Comparison of ENCODE assay signal across 1 cellular context in the genomic region with DNA sequence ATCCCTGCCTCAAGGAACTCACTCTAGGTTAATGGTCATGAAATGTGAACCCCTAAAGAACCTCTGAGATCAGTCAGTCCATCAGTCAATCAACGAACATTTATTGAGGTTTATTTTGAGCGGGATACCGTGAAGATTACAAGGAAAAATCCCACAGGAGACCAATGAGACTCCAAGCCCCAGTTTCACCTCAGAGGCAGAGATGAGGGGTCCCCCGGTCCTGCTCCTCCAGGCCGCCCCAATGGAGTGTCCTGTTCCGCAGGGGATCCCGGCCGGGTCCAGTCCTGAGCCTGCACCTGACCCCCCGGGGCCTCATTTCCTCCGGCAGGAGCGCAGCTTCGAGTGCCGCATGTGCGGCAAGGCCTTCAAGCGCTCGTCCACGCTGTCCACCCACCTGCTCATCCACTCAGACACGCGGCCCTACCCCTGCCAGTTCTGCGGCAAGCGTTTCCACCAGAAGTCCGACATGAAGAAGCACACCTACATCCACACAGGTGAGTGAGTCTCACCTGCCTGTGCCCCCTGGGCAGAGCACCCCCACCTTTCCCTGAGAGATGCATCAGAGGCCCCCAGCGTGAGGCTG.
TF ChIP-seq lines count a peak whose summit lies in the region.

No MANE protein-coding gene starts in this region.

TF ChIP-seq in K562, 482 proteins besides CTCF, POLR2A, EP300 and RAD21:
- TF ChIP-seq POLR2G (IDR thresholded peaks at IDR 0.05; ENCODE audit: low read depth, low read length): peak; percentile 65
- TF ChIP-seq, protein P1, sequence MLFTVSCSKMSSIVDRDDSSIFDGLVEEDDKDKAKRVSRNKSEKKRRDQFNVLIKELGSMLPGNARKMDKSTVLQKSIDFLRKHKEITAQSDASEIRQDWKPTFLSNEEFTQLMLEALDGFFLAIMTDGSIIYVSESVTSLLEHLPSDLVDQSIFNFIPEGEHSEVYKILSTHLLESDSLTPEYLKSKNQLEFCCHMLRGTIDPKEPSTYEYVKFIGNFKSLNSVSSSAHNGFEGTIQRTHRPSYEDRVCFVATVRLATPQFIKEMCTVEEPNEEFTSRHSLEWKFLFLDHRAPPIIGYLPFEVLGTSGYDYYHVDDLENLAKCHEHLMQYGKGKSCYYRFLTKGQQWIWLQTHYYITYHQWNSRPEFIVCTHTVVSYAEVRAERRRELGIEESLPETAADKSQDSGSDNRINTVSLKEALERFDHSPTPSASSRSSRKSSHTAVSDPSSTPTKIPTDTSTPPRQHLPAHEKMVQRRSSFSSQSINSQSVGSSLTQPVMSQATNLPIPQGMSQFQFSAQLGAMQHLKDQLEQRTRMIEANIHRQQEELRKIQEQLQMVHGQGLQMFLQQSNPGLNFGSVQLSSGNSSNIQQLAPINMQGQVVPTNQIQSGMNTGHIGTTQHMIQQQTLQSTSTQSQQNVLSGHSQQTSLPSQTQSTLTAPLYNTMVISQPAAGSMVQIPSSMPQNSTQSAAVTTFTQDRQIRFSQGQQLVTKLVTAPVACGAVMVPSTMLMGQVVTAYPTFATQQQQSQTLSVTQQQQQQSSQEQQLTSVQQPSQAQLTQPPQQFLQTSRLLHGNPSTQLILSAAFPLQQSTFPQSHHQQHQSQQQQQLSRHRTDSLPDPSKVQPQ (CRISPR knock-in tag; IDR thresholded peaks at IDR 0.05; ENCODE audit: borderline replicate concordance): no peak
- peak; percentile 22; the same call in 1 of the 2 replicates for TF ChIP-seq ZFX (CRISPR knock-in tag; IDR thresholded peaks at IDR 0.05)
- no peak for TF ChIP-seq LARP7 (IDR thresholded peaks at IDR 0.05)
- TF ChIP-seq, protein P2, sequence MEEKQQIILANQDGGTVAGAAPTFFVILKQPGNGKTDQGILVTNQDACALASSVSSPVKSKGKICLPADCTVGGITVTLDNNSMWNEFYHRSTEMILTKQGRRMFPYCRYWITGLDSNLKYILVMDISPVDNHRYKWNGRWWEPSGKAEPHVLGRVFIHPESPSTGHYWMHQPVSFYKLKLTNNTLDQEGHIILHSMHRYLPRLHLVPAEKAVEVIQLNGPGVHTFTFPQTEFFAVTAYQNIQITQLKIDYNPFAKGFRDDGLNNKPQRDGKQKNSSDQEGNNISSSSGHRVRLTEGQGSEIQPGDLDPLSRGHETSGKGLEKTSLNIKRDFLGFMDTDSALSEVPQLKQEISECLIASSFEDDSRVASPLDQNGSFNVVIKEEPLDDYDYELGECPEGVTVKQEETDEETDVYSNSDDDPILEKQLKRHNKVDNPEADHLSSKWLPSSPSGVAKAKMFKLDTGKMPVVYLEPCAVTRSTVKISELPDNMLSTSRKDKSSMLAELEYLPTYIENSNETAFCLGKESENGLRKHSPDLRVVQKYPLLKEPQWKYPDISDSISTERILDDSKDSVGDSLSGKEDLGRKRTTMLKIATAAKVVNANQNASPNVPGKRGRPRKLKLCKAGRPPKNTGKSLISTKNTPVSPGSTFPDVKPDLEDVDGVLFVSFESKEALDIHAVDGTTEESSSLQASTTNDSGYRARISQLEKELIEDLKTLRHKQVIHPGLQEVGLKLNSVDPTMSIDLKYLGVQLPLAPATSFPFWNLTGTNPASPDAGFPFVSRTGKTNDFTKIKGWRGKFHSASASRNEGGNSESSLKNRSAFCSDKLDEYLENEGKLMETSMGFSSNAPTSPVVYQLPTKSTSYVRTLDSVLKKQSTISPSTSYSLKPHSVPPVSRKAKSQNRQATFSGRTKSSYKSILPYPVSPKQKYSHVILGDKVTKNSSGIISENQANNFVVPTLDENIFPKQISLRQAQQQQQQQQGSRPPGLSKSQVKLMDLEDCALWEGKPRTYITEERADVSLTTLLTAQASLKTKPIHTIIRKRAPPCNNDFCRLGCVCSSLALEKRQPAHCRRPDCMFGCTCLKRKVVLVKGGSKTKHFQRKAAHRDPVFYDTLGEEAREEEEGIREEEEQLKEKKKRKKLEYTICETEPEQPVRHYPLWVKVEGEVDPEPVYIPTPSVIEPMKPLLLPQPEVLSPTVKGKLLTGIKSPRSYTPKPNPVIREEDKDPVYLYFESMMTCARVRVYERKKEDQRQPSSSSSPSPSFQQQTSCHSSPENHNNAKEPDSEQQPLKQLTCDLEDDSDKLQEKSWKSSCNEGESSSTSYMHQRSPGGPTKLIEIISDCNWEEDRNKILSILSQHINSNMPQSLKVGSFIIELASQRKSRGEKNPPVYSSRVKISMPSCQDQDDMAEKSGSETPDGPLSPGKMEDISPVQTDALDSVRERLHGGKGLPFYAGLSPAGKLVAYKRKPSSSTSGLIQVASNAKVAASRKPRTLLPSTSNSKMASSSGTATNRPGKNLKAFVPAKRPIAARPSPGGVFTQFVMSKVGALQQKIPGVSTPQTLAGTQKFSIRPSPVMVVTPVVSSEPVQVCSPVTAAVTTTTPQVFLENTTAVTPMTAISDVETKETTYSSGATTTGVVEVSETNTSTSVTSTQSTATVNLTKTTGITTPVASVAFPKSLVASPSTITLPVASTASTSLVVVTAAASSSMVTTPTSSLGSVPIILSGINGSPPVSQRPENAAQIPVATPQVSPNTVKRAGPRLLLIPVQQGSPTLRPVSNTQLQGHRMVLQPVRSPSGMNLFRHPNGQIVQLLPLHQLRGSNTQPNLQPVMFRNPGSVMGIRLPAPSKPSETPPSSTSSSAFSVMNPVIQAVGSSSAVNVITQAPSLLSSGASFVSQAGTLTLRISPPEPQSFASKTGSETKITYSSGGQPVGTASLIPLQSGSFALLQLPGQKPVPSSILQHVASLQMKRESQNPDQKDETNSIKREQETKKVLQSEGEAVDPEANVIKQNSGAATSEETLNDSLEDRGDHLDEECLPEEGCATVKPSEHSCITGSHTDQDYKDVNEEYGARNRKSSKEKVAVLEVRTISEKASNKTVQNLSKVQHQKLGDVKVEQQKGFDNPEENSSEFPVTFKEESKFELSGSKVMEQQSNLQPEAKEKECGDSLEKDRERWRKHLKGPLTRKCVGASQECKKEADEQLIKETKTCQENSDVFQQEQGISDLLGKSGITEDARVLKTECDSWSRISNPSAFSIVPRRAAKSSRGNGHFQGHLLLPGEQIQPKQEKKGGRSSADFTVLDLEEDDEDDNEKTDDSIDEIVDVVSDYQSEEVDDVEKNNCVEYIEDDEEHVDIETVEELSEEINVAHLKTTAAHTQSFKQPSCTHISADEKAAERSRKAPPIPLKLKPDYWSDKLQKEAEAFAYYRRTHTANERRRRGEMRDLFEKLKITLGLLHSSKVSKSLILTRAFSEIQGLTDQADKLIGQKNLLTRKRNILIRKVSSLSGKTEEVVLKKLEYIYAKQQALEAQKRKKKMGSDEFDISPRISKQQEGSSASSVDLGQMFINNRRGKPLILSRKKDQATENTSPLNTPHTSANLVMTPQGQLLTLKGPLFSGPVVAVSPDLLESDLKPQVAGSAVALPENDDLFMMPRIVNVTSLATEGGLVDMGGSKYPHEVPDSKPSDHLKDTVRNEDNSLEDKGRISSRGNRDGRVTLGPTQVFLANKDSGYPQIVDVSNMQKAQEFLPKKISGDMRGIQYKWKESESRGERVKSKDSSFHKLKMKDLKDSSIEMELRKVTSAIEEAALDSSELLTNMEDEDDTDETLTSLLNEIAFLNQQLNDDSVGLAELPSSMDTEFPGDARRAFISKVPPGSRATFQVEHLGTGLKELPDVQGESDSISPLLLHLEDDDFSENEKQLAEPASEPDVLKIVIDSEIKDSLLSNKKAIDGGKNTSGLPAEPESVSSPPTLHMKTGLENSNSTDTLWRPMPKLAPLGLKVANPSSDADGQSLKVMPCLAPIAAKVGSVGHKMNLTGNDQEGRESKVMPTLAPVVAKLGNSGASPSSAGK (IDR thresholded peaks at IDR 0.05): 0 out of 2 replicates have a peak, but pooled peaks have one; percentile 43
- 0 out of 2 replicates have a peak, but pooled peaks have one; percentile 27 for TF ChIP-seq ZNF766 (CRISPR knock-in tag; conservative IDR thresholded peaks at IDR 0.05)
- TF ChIP-seq, protein P3, sequence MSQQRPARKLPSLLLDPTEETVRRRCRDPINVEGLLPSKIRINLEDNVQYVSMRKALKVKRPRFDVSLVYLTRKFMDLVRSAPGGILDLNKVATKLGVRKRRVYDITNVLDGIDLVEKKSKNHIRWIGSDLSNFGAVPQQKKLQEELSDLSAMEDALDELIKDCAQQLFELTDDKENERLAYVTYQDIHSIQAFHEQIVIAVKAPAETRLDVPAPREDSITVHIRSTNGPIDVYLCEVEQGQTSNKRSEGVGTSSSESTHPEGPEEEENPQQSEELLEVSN (IDR thresholded peaks at IDR 0.05; ENCODE audit: borderline replicate concordance in 1 of 2, extremely low read depth in 1 of 2, insufficient read depth in 1 of 2, insufficient read length in 1 of 2, low read depth in 1 of 2, low read length in 1 of 2, poor library complexity in 1 of 2, severe bottlenecking in 1 of 2): peak in 1 of 2 experiments; percentile 22
- peak; percentile 89 for TF ChIP-seq ZNF445 (CRISPR knock-in tag; IDR thresholded peaks at IDR 0.05; ENCODE audit: low read depth)
- peak; percentile 56 for TF ChIP-seq RBFOX2 (IDR thresholded peaks at IDR 0.05; ENCODE audit: low read depth, low read length)
- TF ChIP-seq, protein P4, sequence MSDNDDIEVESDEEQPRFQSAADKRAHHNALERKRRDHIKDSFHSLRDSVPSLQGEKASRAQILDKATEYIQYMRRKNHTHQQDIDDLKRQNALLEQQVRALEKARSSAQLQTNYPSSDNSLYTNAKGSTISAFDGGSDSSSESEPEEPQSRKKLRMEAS (CRISPR knock-in tag; IDR thresholded peaks at IDR 0.05): peak; percentile 52
- TF ChIP-seq TRIM28 (IDR thresholded peaks at IDR 0.05): 0 out of 2 replicates have a peak, but pooled peaks have one; percentile 27
- no peak for TF ChIP-seq TAL1 (IDR thresholded peaks at IDR 0.05)
- TF ChIP-seq, protein P5, sequence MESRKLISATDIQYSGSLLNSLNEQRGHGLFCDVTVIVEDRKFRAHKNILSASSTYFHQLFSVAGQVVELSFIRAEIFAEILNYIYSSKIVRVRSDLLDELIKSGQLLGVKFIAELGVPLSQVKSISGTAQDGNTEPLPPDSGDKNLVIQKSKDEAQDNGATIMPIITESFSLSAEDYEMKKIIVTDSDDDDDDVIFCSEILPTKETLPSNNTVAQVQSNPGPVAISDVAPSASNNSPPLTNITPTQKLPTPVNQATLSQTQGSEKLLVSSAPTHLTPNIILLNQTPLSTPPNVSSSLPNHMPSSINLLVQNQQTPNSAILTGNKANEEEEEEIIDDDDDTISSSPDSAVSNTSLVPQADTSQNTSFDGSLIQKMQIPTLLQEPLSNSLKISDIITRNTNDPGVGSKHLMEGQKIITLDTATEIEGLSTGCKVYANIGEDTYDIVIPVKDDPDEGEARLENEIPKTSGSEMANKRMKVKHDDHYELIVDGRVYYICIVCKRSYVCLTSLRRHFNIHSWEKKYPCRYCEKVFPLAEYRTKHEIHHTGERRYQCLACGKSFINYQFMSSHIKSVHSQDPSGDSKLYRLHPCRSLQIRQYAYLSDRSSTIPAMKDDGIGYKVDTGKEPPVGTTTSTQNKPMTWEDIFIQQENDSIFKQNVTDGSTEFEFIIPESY (CRISPR knock-in tag; IDR thresholded peaks at IDR 0.05): peak; percentile 85
- TF ChIP-seq FOXA3 (CRISPR knock-in tag; conservative IDR thresholded peaks at IDR 0.05 in 1 of 2, IDR thresholded peaks at IDR 0.05 in 1 of 2): peak in 1 of 2 experiments; percentile 70; a peak in 1 of 4 replicates
- no peak for TF ChIP-seq ZNF584 (CRISPR knock-in tag; IDR thresholded peaks at IDR 0.05; ENCODE audit: low read depth)
- TF ChIP-seq MAFG (tag; conservative IDR thresholded peaks at IDR 0.05): no peak
